ENCODE assay signal across 8 cellular contexts in genomic region chr7:100157069-100157333, GRCh38. TPM values are rescaled to one million over a fixed set of nuclear protein-coding genes. Genes with fewer than 3 reads are reported as not detected.
DNase-seq lines count a peak whose midpoint lies in the region; FAIRE-seq and TF ChIP-seq lines count a peak whose summit lies in the region.

No MANE protein-coding gene starts in this region.

- peak overlapping the region; percentile 71 to 80 for H3K27ac ChIP-seq in tibial artery
- peak overlapping the region in 1 of 2 donors; percentile 6 for H3K27ac ChIP-seq in testis

- H3K9me3 ChIP-seq in tibial artery: no peaks in the 10 kb centered on the region
- H3K9me3 ChIP-seq in testis: no peaks in the 10 kb centered on the region

- intact Hi-C loops in activated T-helper 2 cell treated with anti-CD3 and anti-CD28 coated beads, Interferon-gamma antibody, Interleukin-2, Interleukin-4, amounts not matched to agents 10 μg/mL and 5 μg/mL and 100 μg/mL, durations not matched to agents 14 hours and 24 hours and 36 hours (cut with micrococcal nuclease): no loop called here
- intact Hi-C loops in tibial artery (cut with DNase I; ENCODE audit: low total_unique reads) (no loop called here), testis (cut with DNase I; ENCODE audit: low total_unique reads) (no loop called here)

- peak overlapping the region; percentile 91 for H3K4me3 Mint-ChIP-seq in activated naive CD4-positive, alpha-beta T cell treated with anti-CD3 and anti-CD28 coated beads, Interleukin-2, amount 50 U/mL, for 24 hours
- peak overlapping the region; percentile 77 for H3K4me3 Mint-ChIP-seq in activated T-helper 2 cell treated with anti-CD3 and anti-CD28 coated beads, Interferon-gamma antibody, Interleukin-2, Interleukin-4, amounts not matched to agents 10 μg/mL and 5 μg/mL and 100 μg/mL, durations not matched to agents 14 hours and 24 hours and 36 hours (ENCODE audit: low read depth)
- H3K4me3 Mint-ChIP-seq in immature natural killer cell: peak overlapping the region; percentile 48 to 86 (median 70)

- H3K36me3 ChIP-seq in tibial artery: peaks cover 12 to 47% (median 31%) of the 10 kb centered on the region in 3 donors
- H3K36me3 ChIP-seq in testis (ENCODE audit: low read depth, missing control alignments): no peaks in the 10 kb centered on the region

- 52 to 72% methylated on average over 5 of the region's 5 CpGs for WGBS in testis, 2 donors

- H3K4me1 Mint-ChIP-seq in activated naive CD4-positive, alpha-beta T cell treated with anti-CD3 and anti-CD28 coated beads, Interleukin-2, amount 50 U/mL, for 24 hours: peaks cover 56% of the 10 kb centered on the region
- peaks cover 31% of the 10 kb centered on the region for H3K4me1 Mint-ChIP-seq in activated T-helper 2 cell treated with anti-CD3 and anti-CD28 coated beads, Interferon-gamma antibody, Interleukin-2, Interleukin-4, amounts not matched to agents 10 μg/mL and 5 μg/mL and 100 μg/mL, durations not matched to agents 14 hours and 24 hours and 36 hours (ENCODE audit: low read depth)
- H3K4me1 Mint-ChIP-seq in immature natural killer cell: peaks cover 36 to 37% of the 10 kb centered on the region in 2 donors

- TF ChIP-seq CTCF in tibial artery (IDR thresholded peaks at IDR 0.05): no peak
- no peak for TF ChIP-seq CTCF in testis (IDR thresholded peaks at IDR 0.05)

- no peaks in the 10 kb centered on the region for H3K27me3 ChIP-seq in tibial artery
- no peaks in the 10 kb centered on the region for H3K27me3 ChIP-seq in testis

- peak overlapping the region; percentile 85 for H3K27ac Mint-ChIP-seq in activated naive CD4-positive, alpha-beta T cell treated with anti-CD3 and anti-CD28 coated beads, Interleukin-2, amount 50 U/mL, for 24 hours
- no peak overlapping the region for H3K27ac Mint-ChIP-seq in activated T-helper 2 cell treated with anti-CD3 and anti-CD28 coated beads, Interferon-gamma antibody, Interleukin-2, Interleukin-4, amounts not matched to agents 10 μg/mL and 5 μg/mL and 100 μg/mL, durations not matched to agents 14 hours and 24 hours and 36 hours
- H3K27ac Mint-ChIP-seq in immature natural killer cell: peak overlapping the region; percentile 67 to 93 (median 81)

- no peaks in the 10 kb centered on the region for H3K27me3 Mint-ChIP-seq in activated naive CD4-positive, alpha-beta T cell treated with anti-CD3 and anti-CD28 coated beads, Interleukin-2, amount 50 U/mL, for 24 hours
- H3K27me3 Mint-ChIP-seq in activated T-helper 2 cell treated with anti-CD3 and anti-CD28 coated beads, Interferon-gamma antibody, Interleukin-2, Interleukin-4, amounts not matched to agents 10 μg/mL and 5 μg/mL and 100 μg/mL, durations not matched to agents 14 hours and 24 hours and 36 hours (ENCODE audit: low read depth): no peaks in the 10 kb centered on the region
- peaks cover 0 to 12% (median 4%) of the 10 kb centered on the region in 3 donors for H3K27me3 Mint-ChIP-seq in immature natural killer cell (ENCODE audit: low read depth in 3 of 3)

- no peak for DNase-seq in activated naive CD4-positive, alpha-beta T cell treated with anti-CD3 and anti-CD28 coated beads, Interleukin-2, amount 50 U/mL, for 16 hours
- no peak for DNase-seq in activated T-helper 2 cell treated with anti-CD3 and anti-CD28 coated beads, Interferon-gamma antibody, Interleukin-2, Interleukin-4, amounts not matched to agents 10 μg/mL and 5 μg/mL and 100 μg/mL, durations not matched to agents 14 hours and 24 hours and 36 hours (ENCODE audit: low spot score)
- no peak for DNase-seq in immature natural killer cell
- DNase-seq in tibial artery: no peak
- DNase-seq in GM12892 (ENCODE audit: insufficient read length): no peak
- DNase-seq in testis: no peak
- no peak for DNase-seq in D341Med (ENCODE audit: low spot score)

- no peak for FAIRE-seq in GM12892 (lab: Jason Lieb, UNC)

- H3K4me3 ChIP-seq in tibial artery: no peak overlapping the region
- no peak overlapping the region for H3K4me3 ChIP-seq in testis

- TF ChIP-seq POLR2A in GM12892 (IDR thresholded peaks at IDR 0.05; ENCODE audit: low read depth, low read length) (no peak), testis (IDR thresholded peaks at IDR 0.05) (no peak)

- H3K9me3 Mint-ChIP-seq in activated naive CD4-positive, alpha-beta T cell treated with anti-CD3 and anti-CD28 coated beads, Interleukin-2, amount 50 U/mL, for 24 hours: no peaks in the 10 kb centered on the region
- H3K9me3 Mint-ChIP-seq in activated T-helper 2 cell treated with anti-CD3 and anti-CD28 coated beads, Interferon-gamma antibody, Interleukin-2, Interleukin-4, amounts not matched to agents 10 μg/mL and 5 μg/mL and 100 μg/mL, durations not matched to agents 14 hours and 24 hours and 36 hours: no peaks in the 10 kb centered on the region
- no peaks in the 10 kb centered on the region for H3K9me3 Mint-ChIP-seq in immature natural killer cell

- peaks cover 5% of the 10 kb centered on the region for H3K36me3 Mint-ChIP-seq in activated naive CD4-positive, alpha-beta T cell treated with anti-CD3 and anti-CD28 coated beads, Interleukin-2, amount 50 U/mL, for 24 hours
- peaks cover 39% of the 10 kb centered on the region for H3K36me3 Mint-ChIP-seq in activated T-helper 2 cell treated with anti-CD3 and anti-CD28 coated beads, Interferon-gamma antibody, Interleukin-2, Interleukin-4, amounts not matched to agents 10 μg/mL and 5 μg/mL and 100 μg/mL, durations not matched to agents 14 hours and 24 hours and 36 hours (ENCODE audit: low read depth)
- H3K36me3 Mint-ChIP-seq in immature natural killer cell: peaks cover 4 to 8% (median 6%) of the 10 kb centered on the region in 3 donors

- H3K4me1 ChIP-seq in tibial artery: peaks cover 0 to 24% (median 18%) of the 10 kb centered on the region in 4 donors
- peaks cover 8% of the 10 kb centered on the region for H3K4me1 ChIP-seq in testis

RNA-seq across cellular contexts. Expression of gene TRAPPC14, which starts 1.5 kb away (rescaled TPM):
- 31.2 and 33.2 TPM in 2 replicates for total RNA-seq in activated T-helper 2 cell treated with anti-CD3 and anti-CD28 coated beads, Interferon-gamma antibody, Interleukin-2, Interleukin-4, amounts not matched to agents 10 μg/mL and 5 μg/mL and 100 μg/mL, durations not matched to agents 14 hours and 24 hours and 36 hours
- 1 to 10 TPM in 2 of 3 donors, under 1 TPM in 1; 0.71 to 2.9 (median 1.8) TPM for polyA plus RNA-seq in immature natural killer cell
- 10.1 TPM for polyA plus RNA-seq in GM12892 (2012; ENCODE audit: missing spikeins)
- total RNA-seq in testis: 10 to 100 TPM; 57.5 to 78.7 TPM
- 71.8 TPM for polyA plus RNA-seq in testis (ENCODE audit: insufficient read depth, low read depth, low replicate concordance)

RNA-seq across cellular contexts. Expression of gene LAMTOR4, which starts 8.3 kb away (rescaled TPM):
- total RNA-seq in activated T-helper 2 cell treated with anti-CD3 and anti-CD28 coated beads, Interferon-gamma antibody, Interleukin-2, Interleukin-4, amounts not matched to agents 10 μg/mL and 5 μg/mL and 100 μg/mL, durations not matched to agents 14 hours and 24 hours and 36 hours: 125 and 130 TPM in 2 replicates
- polyA plus RNA-seq in immature natural killer cell (100 to 1,000 TPM; 408 to 587 (median 569) TPM), testis (ENCODE audit: insufficient read depth, low read depth, low replicate concordance) (136 TPM)
- 172 TPM for polyA plus RNA-seq in GM12892 (2012; ENCODE audit: missing spikeins)
- total RNA-seq in testis: 100 to 1,000 TPM; 144 to 179 TPM

RNA-seq across cellular contexts. Expression of gene GAL3ST4, which starts 11.4 kb away (rescaled TPM):
- 2.4 and 2.8 TPM in 2 replicates for total RNA-seq in activated T-helper 2 cell treated with anti-CD3 and anti-CD28 coated beads, Interferon-gamma antibody, Interleukin-2, Interleukin-4, amounts not matched to agents 10 μg/mL and 5 μg/mL and 100 μg/mL, durations not matched to agents 14 hours and 24 hours and 36 hours
- polyA plus RNA-seq in immature natural killer cell (under 1 TPM in 1 of 3 donors, not detected in 2; 0.08 TPM), testis (ENCODE audit: insufficient read depth, low read depth, low replicate concordance) (8.9 TPM)
- polyA plus RNA-seq in GM12892 (2012; ENCODE audit: missing spikeins): 1.7 TPM
- 10 to 100 TPM; 11.6 to 12.4 TPM for total RNA-seq in testis

RNA-seq across cellular contexts. Expression of gene GPC2, which starts 20.2 kb away (rescaled TPM):
- 7.0 and 7.8 TPM in 2 replicates for total RNA-seq in activated T-helper 2 cell treated with anti-CD3 and anti-CD28 coated beads, Interferon-gamma antibody, Interleukin-2, Interleukin-4, amounts not matched to agents 10 μg/mL and 5 μg/mL and 100 μg/mL, durations not matched to agents 14 hours and 24 hours and 36 hours
- not detected for polyA plus RNA-seq in immature natural killer cell
- 2.9 TPM for polyA plus RNA-seq in GM12892 (2012; ENCODE audit: missing spikeins)
- total RNA-seq in testis: 10 to 100 TPM; 12.7 to 20.7 TPM
- 17.7 TPM for polyA plus RNA-seq in testis (ENCODE audit: insufficient read depth, low read depth, low replicate concordance)

RNA-seq across cellular contexts. Expression of gene STAG3, which starts 20.7 kb away (rescaled TPM):
- 20.6 and 22.3 TPM in 2 replicates for total RNA-seq in activated T-helper 2 cell treated with anti-CD3 and anti-CD28 coated beads, Interferon-gamma antibody, Interleukin-2, Interleukin-4, amounts not matched to agents 10 μg/mL and 5 μg/mL and 100 μg/mL, durations not matched to agents 14 hours and 24 hours and 36 hours
- polyA plus RNA-seq in immature natural killer cell (1 to 10 TPM in 1 of 3 donors, under 1 TPM in 2; 0.50 to 2.8 (median 0.72) TPM), testis (ENCODE audit: insufficient read depth, low read depth, low replicate concordance) (281 TPM)
- polyA plus RNA-seq in GM12892 (2012; ENCODE audit: missing spikeins): 353 TPM
- total RNA-seq in testis: 100 to 1,000 TPM; 105 to 224 TPM
